ENCODE assay signal across 8 cellular contexts in the genomic region with DNA sequence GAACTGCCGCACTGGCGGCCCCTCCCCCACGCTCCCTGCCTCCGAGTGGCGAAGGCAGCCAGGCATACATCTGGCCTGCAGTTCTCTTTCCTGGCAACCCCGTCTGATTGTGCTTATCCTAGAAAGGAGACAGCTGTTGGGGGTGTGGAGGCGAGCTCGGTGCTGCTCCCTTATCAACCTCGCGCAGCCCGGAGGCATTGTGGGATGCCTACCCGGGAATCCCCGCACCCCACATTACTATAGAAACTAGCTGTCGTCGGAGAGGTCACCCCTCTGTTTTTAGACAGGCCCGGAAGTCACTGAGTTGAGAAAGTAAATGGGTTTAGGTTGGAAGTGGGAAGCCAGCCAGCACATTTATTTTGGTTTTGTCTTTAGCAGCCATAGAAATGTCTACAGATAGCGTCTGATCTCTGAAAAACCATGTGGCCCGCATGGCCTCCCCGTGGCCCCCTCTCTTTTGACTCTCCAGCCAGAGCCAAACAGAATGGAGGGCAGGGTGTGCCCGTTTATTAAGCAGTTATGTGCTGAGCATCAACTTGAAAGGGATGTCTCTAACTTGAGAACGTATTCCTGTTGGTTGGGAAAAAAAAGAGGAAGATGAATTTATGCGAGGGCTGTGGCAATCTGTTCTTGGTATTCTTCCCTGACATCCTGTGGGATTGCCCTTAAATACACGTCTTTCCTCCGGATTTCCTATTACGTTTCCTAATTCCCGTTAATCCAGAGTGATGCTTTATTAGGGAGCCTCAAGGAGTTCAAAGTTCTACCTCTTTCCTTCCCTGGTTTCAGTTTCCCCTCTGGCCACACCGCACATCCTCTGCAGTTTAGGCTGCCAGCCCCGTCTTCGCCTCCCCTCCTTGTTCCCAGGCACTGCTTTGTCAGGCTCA. TPM values are rescaled to one million over a fixed set of nuclear protein-coding genes. Genes with fewer than 3 reads are reported as not detected.
A peak's percentile ranks its signal among the peaks of the same experiment; 100 is the strongest.
DNase-seq lines count a peak whose midpoint lies in the region; ATAC-seq and TF ChIP-seq lines count a peak whose summit lies in the region.

No MANE protein-coding gene starts in this region.

- DNase-seq in BE2C (peak; percentile 98), HUDEP-2 (lab: John Stamatoyannopoulos, UW; ENCODE audit: unreplicated experiment in 76 of 76) (peak in 70 of 76 experiments; percentile 4 to 88 (median 55)), amniotic epithelial cell (ENCODE audit: low read depth) (peak; percentile 68), kidney tubule cell (ENCODE audit: low spot score) (peak; percentile 65), transverse colon (peak; percentile 81), SIG-M5 treated with dmso at 0.1 percent for 504 hours (lab: John Stamatoyannopoulos, UW; ENCODE audit: unreplicated experiment) (no peak), NCI-H146 treated with DMSO at 0.1 percent for 48 hours (lab: John Stamatoyannopoulos, UW; ENCODE audit: unreplicated experiment) (no peak)

- in situ Hi-C loops in transverse colon (cut with MboI; ENCODE audit: low pct_ligation_motif_present in 1 of 4, low pct_unique_long_range_greater_than_20kb in 1 of 4, low sequenced_read_pairs in 3 of 4) = loop anchor here in 1 of 4 donors (25.0 kb wide), 1 partner anchor 238 kb away; no protein-coding TSS in a partner anchor

- no peak for TF ChIP-seq POLR2A in transverse colon (IDR thresholded peaks at IDR 0.05)

- WGBS in transverse colon (ENCODE audit: low coverage in 1 of 2), 2 donors = 25 to 28% methylated on average over 12 to 29 of the region's 29 CpGs

- no peak for TF ChIP-seq EP300 in transverse colon (IDR thresholded peaks at IDR 0.05; ENCODE audit: low read depth)

- intact Hi-C loops in transverse colon (cut with DNase I; ENCODE audit: low total_unique reads) = no loop called here

- H3K4me3 ChIP-seq in BE2C (ENCODE audit: low read depth, low read length) (peak overlapping the region; percentile 76), transverse colon (no peak overlapping the region)

- H3K9me3 ChIP-seq in BE2C = no peaks in the 10 kb centered on the region
- H3K9me3 ChIP-seq in transverse colon = no peaks in the 10 kb centered on the region

- H3K4me1 ChIP-seq in BE2C (peaks cover 23% of the 10 kb centered on the region), transverse colon (peaks cover 30 to 54% (median 42%) of the 10 kb centered on the region in 4 donors)

- no peak for ATAC-seq in GM21717 (IDR thresholded peaks at IDR 0.05; ENCODE audit: unreplicated experiment)

- H3K36me3 ChIP-seq in BE2C (peaks cover 47% of the 10 kb centered on the region), transverse colon (no peaks in the 10 kb centered on the region)

- H3K27me3 ChIP-seq in BE2C (peaks cover 22% of the 10 kb centered on the region), transverse colon (peaks cover 48% of the 10 kb centered on the region)

- H3K27ac ChIP-seq in transverse colon = peak overlapping the region; percentile 21 to 56 (median 40)

- TF ChIP-seq CTCF in BE2C (IDR thresholded peaks at IDR 0.05; ENCODE audit: low read depth, low read length) = no peak
- no peak for TF ChIP-seq CTCF in transverse colon (IDR thresholded peaks at IDR 0.05)

RNA-seq across cellular contexts. Expression of a gene that starts 3.9 kb away (rescaled TPM):
- polyA plus RNA-seq in BE2C (2012; ENCODE audit: insufficient read depth, insufficient read length, low read depth) = 230 TPM
- total RNA-seq in transverse colon = 1 to 10 TPM; 1.5 to 8.1 (median 2.0) TPM

Comparison
In these comparisons a context has a peak if more than half of its experiments do, and no peak if none do; other contexts are left out.
1. DNase-seq: peak in BE2C (single experiment), HUDEP-2 (70 of 76), amniotic epithelial cell (single experiment), kidney tubule cell (single experiment) and transverse colon (single experiment); none in SIG-M5 treated with dmso at 0.1 percent for 504 hours (single experiment) and NCI-H146 treated with DMSO at 0.1 percent for 48 hours (single experiment).